Comparison of ENCODE assay signal across 28 cellular contexts in genomic region chr20:63407928-63408683, GRCh38. TPM values are rescaled to one million over a fixed set of nuclear protein-coding genes. Genes with fewer than 3 reads are reported as not detected.
DNase-seq lines count a peak whose midpoint lies in the region; ATAC-seq, FAIRE-seq and TF ChIP-seq lines count a peak whose summit lies in the region.
"Had no signal": no experiment of that assay in that cellular context is flagged by ENCODE, and none has a peak within 500 bp of the region (broad histone marks: within the 10 kb centered on the region; RNA-seq: fewer than 3 reads in every experiment).

No MANE protein-coding gene starts in this region.

- peaks cover 4% of the 10 kb centered on the region; the same call in 1 of the 2 replicates for H4K20me1 ChIP-seq in HepG2 (ENCODE audit: insufficient read depth, low read length)

- H3K4ac ChIP-seq in neuronal stem cell (ENCODE audit: low read length): no peak overlapping the region

- ATAC-seq in HepG2: no peak
- ATAC-seq in right lobe of liver: no peak
- no peak for ATAC-seq in RWPE2 (ENCODE audit: low read depth)
- peak; percentile 11 for ATAC-seq in stimulated activated memory B cell treated with anti-CD40 and anti-IgM and Interleukin-4, amounts not matched to agents 10 μg/mL and 1 μg/mL and 100 μg/mL, for 72 hours

- H2AK5ac ChIP-seq in neuronal stem cell (ENCODE audit: low read depth, low read length): peak overlapping the region; percentile 92

- H3K9me3 ChIP-seq in HepG2 (ENCODE audit: low read length) (no peaks in the 10 kb centered on the region), right lobe of liver (no peaks in the 10 kb centered on the region), RWPE2 (ENCODE audit: severe bottlenecking) (no peaks in the 10 kb centered on the region), neuronal stem cell (replicated peaks in 1 of 2; ENCODE audit: control insufficient read depth in 2 of 2, insufficient read depth in 1 of 2, low read depth in 1 of 2, low read length in 2 of 2) (peaks cover 0 to 6% of the 10 kb centered on the region in 2 donors)
- H3K9me3 ChIP-seq: BE2C, BLaER1 had no signal

- peaks cover 4% of the 10 kb centered on the region for H3K9me3 Mint-ChIP-seq in stimulated activated memory B cell treated with anti-CD40 and anti-IgM and Interleukin-4, amounts not matched to agents 10 μg/mL and 1 μg/mL and 100 μg/mL, for 72 hours
- H3K9me3 Mint-ChIP-seq: CD4-positive, CD25-positive, alpha-beta regulatory T cell; CD8-positive, alpha-beta memory T cell had no signal

- H4K8ac ChIP-seq in neuronal stem cell (ENCODE audit: low read depth, low read length): no peak overlapping the region

- TF ChIP-seq POLR2A in HepG2 (IDR thresholded peaks at IDR 0.05; ENCODE audit: insufficient read depth in 1 of 2, low read depth in 2 of 2, low read length in 2 of 2) (no peak), right lobe of liver (IDR thresholded peaks at IDR 0.05) (no peak)

- no peak for TF ChIP-seq CTCF in HepG2 (CRISPR knock-in tag; IDR thresholded peaks at IDR 0.05)
- TF ChIP-seq CTCF in right lobe of liver (IDR thresholded peaks at IDR 0.05): no peak
- no peak for TF ChIP-seq CTCF in RWPE2 (IDR thresholded peaks at IDR 0.05; ENCODE audit: poor library complexity, severe bottlenecking)

- peak overlapping the region; percentile 61 for H2BK120ac ChIP-seq in neuronal stem cell (ENCODE audit: low read depth, low read length)

- FAIRE-seq in HepG2 (lab: Jason Lieb, UNC): no peak
- FAIRE-seq: A204.1, G401.6, GM12891, GM19239 had no signal

- H3K14ac ChIP-seq in neuronal stem cell (ENCODE audit: low read length): no peak overlapping the region

- no peak for TF ChIP-seq EP300 in HepG2 (IDR thresholded peaks at IDR 0.05; ENCODE audit: low read depth in 2 of 2, low read length in 2 of 2)
- no peak for TF ChIP-seq EP300 in HepG2 (CRISPR knock-in tag; IDR thresholded peaks at IDR 0.05; ENCODE audit: borderline replicate concordance)

- H2BK5ac ChIP-seq in neuronal stem cell (ENCODE audit: low read length): no peak overlapping the region

- H3K27ac Mint-ChIP-seq in stimulated activated memory B cell treated with anti-CD40 and anti-IgM and Interleukin-4, amounts not matched to agents 10 μg/mL and 1 μg/mL and 100 μg/mL, for 72 hours: no peak overlapping the region
- H3K27ac Mint-ChIP-seq: CD14-positive monocyte; CD4-positive, alpha-beta memory T cell; CD4-positive, CD25-positive, alpha-beta regulatory T cell had no signal

- H3K79me1 ChIP-seq in neuronal stem cell (ENCODE audit: low read depth, low read length): peaks cover 3% of the 10 kb centered on the region

- H3K27ac ChIP-seq in HepG2 (ENCODE audit: extremely low read length, insufficient read depth, low read length) (no peak overlapping the region), right lobe of liver (no peak overlapping the region), RWPE2 (ENCODE audit: poor library complexity, severe bottlenecking) (no peak overlapping the region), neuronal stem cell (replicated peaks; ENCODE audit: low read length) (no peak overlapping the region), caudate nucleus (ENCODE audit: low read depth, low read length) (no peak overlapping the region)
- H3K27ac ChIP-seq: BLaER1 had no signal

- H3K27me3 Mint-ChIP-seq in stimulated activated memory B cell treated with anti-CD40 and anti-IgM and Interleukin-4, amounts not matched to agents 10 μg/mL and 1 μg/mL and 100 μg/mL, for 72 hours: peaks cover 24% of the 10 kb centered on the region
- H3K27me3 Mint-ChIP-seq: CD4-positive, CD25-positive, alpha-beta regulatory T cell had no signal

- DNase-seq in HepG2 (ENCODE audit: low spot score) (no peak), right lobe of liver (no peak), RWPE2 (ENCODE audit: low spot score) (peak; percentile 89), neuronal stem cell (ENCODE audit: low spot score) (no peak), DMS53 treated with DMSO at 0.1 percent for 48 hours (lab: John Stamatoyannopoulos, UW; ENCODE audit: unreplicated experiment) (no peak), globus pallidus (ENCODE audit: low spot score) (no peak), caudate nucleus (lab: John Stamatoyannopoulos, UW) (no peak)
- DNase-seq: 8988T; ACHN; BE2C; C1 segment of cervical spinal cord; CD4-positive, alpha-beta memory T cell; CD4-positive, CD25-positive, alpha-beta regulatory T cell; CD8-positive, alpha-beta memory T cell; COR-L47; DMS 273 treated with DMSO at 0.1 percent for 48 hours; DMS153; DMS53; DMS79 treated with DMSO at 0.1 percent for 48 hours; GF-D8 had no signal

- peak overlapping the region; percentile 85 for H3K23ac ChIP-seq in neuronal stem cell (ENCODE audit: low read depth, low read length, poor library complexity)

- intact Hi-C loops in HepG2 (cut with micrococcal nuclease; ENCODE audit: unreplicated experiment): no loop called here
- intact Hi-C loops in right lobe of liver (cut with DNase I): no loop called here

- no peak overlapping the region for H4K91ac ChIP-seq in neuronal stem cell (ENCODE audit: low read depth, low read length, poor library complexity)

- TF ChIP-seq RAD21 in HepG2 (CRISPR knock-in tag; IDR thresholded peaks at IDR 0.05): no peak

- H3K4me1 ChIP-seq in HepG2 (ENCODE audit: insufficient read depth, low read length) (no peaks in the 10 kb centered on the region; the same call in 1 of the 2 replicates), right lobe of liver (no peaks in the 10 kb centered on the region), RWPE2 (ENCODE audit: insufficient read depth, poor library complexity, severe bottlenecking) (no peaks in the 10 kb centered on the region), neuronal stem cell (ENCODE audit: control insufficient read depth in 2 of 2, insufficient read depth in 1 of 2, low read depth in 1 of 2, low read length in 2 of 2) (peaks cover 7 to 11% of the 10 kb centered on the region in 2 donors)
- H3K4me1 ChIP-seq: BE2C had no signal

- H3K36me3 ChIP-seq in HepG2 (replicated peaks in 1 of 2; ENCODE audit: control insufficient read depth in 1 of 2, insufficient read depth in 2 of 2, low read length in 2 of 2) (no peaks in the 10 kb centered on the region), right lobe of liver (no peaks in the 10 kb centered on the region), RWPE2 (ENCODE audit: low read depth) (no peaks in the 10 kb centered on the region), neuronal stem cell (replicated peaks in 1 of 2; ENCODE audit: control insufficient read depth in 2 of 2, insufficient read depth in 2 of 2, low read length in 2 of 2) (peaks cover 2 to 3% of the 10 kb centered on the region in 2 donors)
- H3K36me3 ChIP-seq: BE2C, BLaER1 had no signal

- POLR2A ChIA-PET in HepG2 (lab: Yijun Ruan, JAX): no interaction called here

- H2BK15ac ChIP-seq in neuronal stem cell (ENCODE audit: low read length): peak overlapping the region; percentile 75

- H3K27me3 ChIP-seq in HepG2 (ENCODE audit: control insufficient read depth in 1 of 2, insufficient read depth in 2 of 2, low read length in 2 of 2) (peaks cover 49 to 94% of the 10 kb centered on the region in 2 experiments), right lobe of liver (no peaks in the 10 kb centered on the region), RWPE2 (ENCODE audit: insufficient read depth, poor library complexity, severe bottlenecking) (peaks cover 16% of the 10 kb centered on the region), neuronal stem cell (ENCODE audit: control insufficient read depth in 3 of 3, insufficient read depth in 3 of 3, low read depth in 1 of 3, low read length in 3 of 3) (peaks cover 0 to 3% (median 0%) of the 10 kb centered on the region in 3 experiments)

- peak overlapping the region; percentile 64 for H3K18ac ChIP-seq in neuronal stem cell (ENCODE audit: low read length)

- H2AFZ ChIP-seq in HepG2 (ENCODE audit: low read length) (no peak overlapping the region), neuronal stem cell (ENCODE audit: low read length) (no peak overlapping the region)

- no peaks in the 10 kb centered on the region for H3K36me3 Mint-ChIP-seq in stimulated activated memory B cell treated with anti-CD40 and anti-IgM and Interleukin-4, amounts not matched to agents 10 μg/mL and 1 μg/mL and 100 μg/mL, for 72 hours
- H3K36me3 Mint-ChIP-seq: CD14-positive monocyte; CD4-positive, alpha-beta memory T cell; CD4-positive, CD25-positive, alpha-beta regulatory T cell; CD8-positive, alpha-beta memory T cell had no signal

- H3K79me2 ChIP-seq in HepG2 (ENCODE audit: insufficient read depth, low read length): no peaks in the 10 kb centered on the region

- peaks cover 6% of the 10 kb centered on the region for H3K4me1 Mint-ChIP-seq in stimulated activated memory B cell treated with anti-CD40 and anti-IgM and Interleukin-4, amounts not matched to agents 10 μg/mL and 1 μg/mL and 100 μg/mL, for 72 hours
- H3K4me1 Mint-ChIP-seq: CD14-positive monocyte had no signal

- in situ Hi-C loops in HepG2 (cut with HindIII; ENCODE audit: extremely low pct_ligation_motif_present, low pct_unique_long_range_greater_than_20kb): no loop called here

- 38% methylated on average over 23 of the region's 27 CpGs for WGBS in HepG2 (ENCODE audit: low lambda C conversion rate)
- no CpG with 5 or more reads among the region's 27 CpGs for WGBS in right lobe of liver (ENCODE audit: insufficient coverage, low coverage, low lambda C conversion rate, missing lambda C conversion rate)
- no CpG with 5 or more reads among the region's 27 CpGs for WGBS in neuronal stem cell (ENCODE audit: extremely low coverage in 2 of 2, insufficient read length in 2 of 2, insufficient replicate concordance in 1 of 2), 2 donors

- H3K4me3 Mint-ChIP-seq in stimulated activated memory B cell treated with anti-CD40 and anti-IgM and Interleukin-4, amounts not matched to agents 10 μg/mL and 1 μg/mL and 100 μg/mL, for 72 hours: no peak overlapping the region
- H3K4me3 Mint-ChIP-seq: CD14-positive monocyte; CD4-positive, alpha-beta memory T cell; CD4-positive, CD25-positive, alpha-beta regulatory T cell; CD8-positive, alpha-beta memory T cell had no signal

- CTCF ChIA-PET in HepG2 (lab: Yijun Ruan, JAX; ENCODE audit: low intra/inter-chr PET ratio, low total read pairs): no interaction called here

- H3K4me2 ChIP-seq in HepG2 (ENCODE audit: low read depth, low read length) (no peak overlapping the region), neuronal stem cell (ENCODE audit: insufficient read depth, low read length, poor library complexity, severe bottlenecking) (no peak overlapping the region)
- H3K4me2 ChIP-seq: BLaER1 had no signal

- H3K4me3 ChIP-seq in HepG2 (replicated peaks in 1 of 3; ENCODE audit: insufficient read depth in 1 of 3, low read depth in 2 of 3, low read length in 3 of 3) (no peak overlapping the region), right lobe of liver (no peak overlapping the region), RWPE2 (ENCODE audit: severe bottlenecking) (no peak overlapping the region), neuronal stem cell (ENCODE audit: low read length in 2 of 2) (no peak overlapping the region)
- H3K4me3 ChIP-seq: BLaER1 had no signal

- H3K9ac ChIP-seq in HepG2 (ENCODE audit: insufficient read depth, low read depth, low read length) (no peak overlapping the region), neuronal stem cell (ENCODE audit: low read depth, low read length, poor library complexity) (peak overlapping the region; percentile 21)
- H3K9ac ChIP-seq: BLaER1 had no signal

- no TSS peak for BruUV-seq in HepG2 (replicated peaks; lab: Mats Ljungman, UMichigan)

- H2BK12ac ChIP-seq in neuronal stem cell (ENCODE audit: low read length): no peak overlapping the region

RNA-seq across cellular contexts. Expression of gene CHRNA4, which starts 47.0 kb away (rescaled TPM):
- not detected in 2 replicates for total RNA-seq in HepG2 (2016; rRNA removed; fragmentation: Illumina TruSeq; extraction: Trizol)
- total RNA-seq in HepG2 (2016; cell fraction: cytosol; rRNA removed; fragmentation: Illumina TruSeq; extraction: Trizol; ENCODE audit: low read depth): not detected in 2 replicates
- not detected in 2 replicates for total RNA-seq in HepG2 (2016; cell fraction: insoluble cytoplasmic fraction; rRNA removed; fragmentation: Illumina TruSeq; extraction: Trizol)
- total RNA-seq in HepG2 (2016; cell fraction: membrane; rRNA removed; fragmentation: Illumina TruSeq; extraction: Trizol): not detected in 2 replicates
- total RNA-seq in HepG2 (2016; cell fraction: nucleus; rRNA removed; fragmentation: Illumina TruSeq; extraction: Trizol): not detected in 2 replicates
- not detected in 2 replicates for polyA plus RNA-seq in HepG2 (2011; rRNA removed)
- polyA plus RNA-seq in HepG2 (2011; cell fraction: cytosol; rRNA removed): 0.06 TPM in 1 of 2 replicates, not detected in the other
- polyA plus RNA-seq in HepG2 (2011; cell fraction: nucleus; rRNA removed): 0.10 and 0.14 TPM in 2 replicates
- polyA plus RNA-seq in HepG2 (2012): 0.11 TPM in 1 of 2 replicates, not detected in the other
- not detected in 2 replicates for polyA plus RNA-seq in HepG2 (2016; cell fraction: cytosol; fragmentation: Illumina TruSeq; extraction: Trizol; ENCODE audit: low read depth)
- not detected in 2 replicates for polyA plus RNA-seq in HepG2 (2016; cell fraction: insoluble cytoplasmic fraction; fragmentation: Illumina TruSeq; extraction: Trizol; ENCODE audit: low read depth)
- polyA plus RNA-seq in HepG2 (2016; cell fraction: membrane; fragmentation: Illumina TruSeq; extraction: Trizol; ENCODE audit: low read depth): not detected in 2 replicates
- not detected in 2 replicates for polyA plus RNA-seq in HepG2 (2016; cell fraction: nucleus; fragmentation: Illumina TruSeq; extraction: Trizol; ENCODE audit: insufficient read depth, low read depth)
- polyA minus RNA-seq in HepG2 (2011; rRNA and poly(A)+ RNA removed; ENCODE audit: low replicate concordance): not detected in 2 replicates
- not detected in 2 replicates for polyA minus RNA-seq in HepG2 (2011; cell fraction: cytosol; rRNA and poly(A)+ RNA removed)
- not detected in 2 replicates for polyA minus RNA-seq in HepG2 (2011; cell fraction: nucleus; rRNA and poly(A)+ RNA removed)
- total RNA-seq in right lobe of liver: 100 to 1,000 TPM in 1 of 6 experiments, 10 to 100 TPM in 3, 1 to 10 TPM in 2; 4.6 to 165 (median 26.8) TPM
- polyA plus RNA-seq in neuronal stem cell (2013, experiment 1 of 2): 0.29 TPM
- polyA plus RNA-seq in neuronal stem cell (2013, experiment 2 of 2): 0.19 TPM
- total RNA-seq: CD4-positive, alpha-beta memory T cell; CD4-positive, CD25-positive, alpha-beta regulatory T cell; CD8-positive, alpha-beta memory T cell had no signal
- polyA plus RNA-seq: AG04450; CD14-positive monocyte; CD4-positive, alpha-beta memory T cell; CD4-positive, CD25-positive, alpha-beta regulatory T cell; CD8-positive, alpha-beta memory T cell had no signal
